11 cellular contexts compared by ENCODE assay signal in genomic region chrX:65674351-65674893, GRCh38. TPM values are rescaled to one million over a fixed set of nuclear protein-coding genes. Genes with fewer than 3 reads are reported as not detected.
DNase-seq lines count a peak whose midpoint lies in the region; ATAC-seq and TF ChIP-seq lines count a peak whose summit lies in the region.
"Had no signal": no experiment of that assay in that cellular context is flagged by ENCODE, and none has a peak within 500 bp of the region (broad histone marks: within the 10 kb centered on the region; RNA-seq: fewer than 3 reads in every experiment).

No MANE protein-coding gene starts in this region.

- H3F3A ChIP-seq in MM.1S (ENCODE audit: insufficient read depth, low read length), result peaks cover 6% of the 10 kb centered on the region

- H3K9ac ChIP-seq in MM.1S (ENCODE audit: low read length), result no peak overlapping the region

- H4K20me1 ChIP-seq in MM.1S (ENCODE audit: insufficient read depth, low read length), result peaks cover 17% of the 10 kb centered on the region; the same call in 1 of the 2 replicates

- TF ChIP-seq CTCF in CD14-positive monocyte (IDR thresholded peaks at IDR 0.05) (no peak), MM.1S (IDR thresholded peaks at IDR 0.05; ENCODE audit: low read length) (no peak)

- peaks cover 99% of the 10 kb centered on the region for H3K79me2 ChIP-seq in MM.1S (ENCODE audit: low read length)

- H3K27me3 Mint-ChIP-seq in CD14-positive monocyte (ENCODE audit: low read depth in 3 of 3), result peaks cover 0 to 34% (median under 1%) of the 10 kb centered on the region in 3 donors
- no peaks in the 10 kb centered on the region for H3K27me3 Mint-ChIP-seq in dendritic cell treated with granulocyte-macrophage colony-stimulating factor and Interleukin-4, amounts not matched to agents 40 ng/mL and 50 ng/mL, for 4 days
- H3K27me3 Mint-ChIP-seq in naive thymus-derived CD8-positive, alpha-beta T cell, result no peaks in the 10 kb centered on the region

- no peaks in the 10 kb centered on the region for H3K9me3 Mint-ChIP-seq in CD14-positive monocyte
- no peaks in the 10 kb centered on the region for H3K9me3 Mint-ChIP-seq in dendritic cell treated with granulocyte-macrophage colony-stimulating factor and Interleukin-4, amounts not matched to agents 40 ng/mL and 50 ng/mL, for 4 days
- H3K9me3 Mint-ChIP-seq in naive thymus-derived CD8-positive, alpha-beta T cell, result no peaks in the 10 kb centered on the region

- no peak overlapping the region for H2AFZ ChIP-seq in MM.1S (ENCODE audit: low read length)

- peaks cover 54% of the 10 kb centered on the region for H3K4me1 ChIP-seq in MM.1S (ENCODE audit: low read length)

- H3K4me3 ChIP-seq in MM.1S (ENCODE audit: low read length), result 0 out of 2 replicates have a peak overlapping the region, but pooled peaks have one; percentile 25

- peak overlapping the region; percentile 64 to 72 for H3K4me3 Mint-ChIP-seq in CD14-positive monocyte
- H3K4me3 Mint-ChIP-seq in dendritic cell treated with granulocyte-macrophage colony-stimulating factor and Interleukin-4, amounts not matched to agents 40 ng/mL and 50 ng/mL, for 4 days, result peak overlapping the region; percentile 67
- peak overlapping the region; percentile 75 to 97 (median 91) for H3K4me3 Mint-ChIP-seq in naive thymus-derived CD8-positive, alpha-beta T cell

- H3K9me2 ChIP-seq in MM.1S (replicated peaks; ENCODE audit: insufficient read depth, low read length), result no peaks in the 10 kb centered on the region

- H3K9me3 ChIP-seq in MM.1S (replicated peaks; ENCODE audit: insufficient read depth, low read length), result no peaks in the 10 kb centered on the region

- H3K27me3 ChIP-seq in MM.1S (replicated peaks; ENCODE audit: insufficient read depth, low read length), result no peaks in the 10 kb centered on the region

- H3K4me1 Mint-ChIP-seq in CD14-positive monocyte, result peaks cover 91% of the 10 kb centered on the region
- peaks cover 68% of the 10 kb centered on the region for H3K4me1 Mint-ChIP-seq in dendritic cell treated with granulocyte-macrophage colony-stimulating factor and Interleukin-4, amounts not matched to agents 40 ng/mL and 50 ng/mL, for 4 days (ENCODE audit: low read depth)
- peaks cover 23 to 88% (median 76%) of the 10 kb centered on the region in 4 donors for H3K4me1 Mint-ChIP-seq in naive thymus-derived CD8-positive, alpha-beta T cell

- POLR2A ChIA-PET in naive thymus-derived CD8-positive, alpha-beta T cell (lab: Charles Lee), result interaction anchor here (0.8 to 1.5 kb wide), 3 partner anchors 24 to 78 kb away, joined by 3 to 8 read pairs (median 3); no protein-coding TSS in a partner anchor

- H3K27ac Mint-ChIP-seq in CD14-positive monocyte, result peak overlapping the region; percentile 36 to 94 (median 77)
- H3K27ac Mint-ChIP-seq in dendritic cell treated with granulocyte-macrophage colony-stimulating factor and Interleukin-4, amounts not matched to agents 40 ng/mL and 50 ng/mL, for 4 days, result peak overlapping the region; percentile 80
- H3K27ac Mint-ChIP-seq in naive thymus-derived CD8-positive, alpha-beta T cell, result peak overlapping the region; percentile 85 to 95 (median 91)

- H3K36me3 Mint-ChIP-seq in CD14-positive monocyte, result peaks cover 25 to 39% of the 10 kb centered on the region in 2 donors
- peaks cover 51% of the 10 kb centered on the region for H3K36me3 Mint-ChIP-seq in dendritic cell treated with granulocyte-macrophage colony-stimulating factor and Interleukin-4, amounts not matched to agents 40 ng/mL and 50 ng/mL, for 4 days (ENCODE audit: low read depth)
- peaks cover under 1 to 56% (median 12%) of the 10 kb centered on the region in 3 donors for H3K36me3 Mint-ChIP-seq in naive thymus-derived CD8-positive, alpha-beta T cell

- no peaks in the 10 kb centered on the region; the same call in 1 of the 2 replicates for H3K36me3 ChIP-seq in MM.1S (replicated peaks; ENCODE audit: insufficient read depth, low read length)

- H3K27ac ChIP-seq in MM.1S (ENCODE audit: low read length), result peak overlapping the region; percentile 36; the same call in 1 of the 2 replicates

- DNase-seq in CD14-positive monocyte (ENCODE audit: low spot score) (no peak), MM.1S (peak; percentile 56), DMS 273 treated with DMSO at 0.1 percent for 48 hours (lab: John Stamatoyannopoulos, UW) (no peak), NCI-H1092 (lab: John Stamatoyannopoulos, UW) (no peak)
- DNase-seq in naive thymus-derived CD8-positive, alpha-beta T cell, result peak in 3 of 10 donors; percentile 16 to 51 (median 46)
- DNase-seq: activated CD4-positive, CD25-positive, alpha-beta regulatory T cell treated with anti-CD3 and anti-CD28 coated beads, Interleukin-2, amount 50 U/mL, for 72 hours; midbrain; NCI-H510A treated with DMSO at 0.1 percent for 48 hours had no signal

- H3K4me2 ChIP-seq in MM.1S (ENCODE audit: low read depth, low read length), result peak overlapping the region; percentile 43

- intact Hi-C loops in CD14-positive monocyte (cut with micrococcal nuclease), result loop anchor here (5.0 to 10.0 kb wide), 3 partner anchors 33 to 330 kb away; no protein-coding TSS in a partner anchor
- intact Hi-C loops in dendritic cell treated with granulocyte-macrophage colony-stimulating factor and Interleukin-4, amounts not matched to agents 40 ng/mL and 50 ng/mL, for 4 days (cut with micrococcal nuclease), result no loop called here

- peak; percentile 71 to 85 for ATAC-seq in naive thymus-derived CD8-positive, alpha-beta T cell
- ATAC-seq in GM19463 (IDR thresholded peaks at IDR 0.05; ENCODE audit: unreplicated experiment) (no peak), HG03045 (IDR thresholded peaks at IDR 0.05; ENCODE audit: unreplicated experiment) (no peak)

RNA-seq across cellular contexts. Expression of gene MSN, which starts 7.0 kb away (rescaled TPM):
- 100 to 1,000 TPM; 691 to 888 TPM for polyA plus RNA-seq in CD14-positive monocyte
- 100 to 1,000 TPM; 298 to 315 TPM for total RNA-seq in naive thymus-derived CD8-positive, alpha-beta T cell
- 100 to 1,000 TPM; 467 to 552 (median 518) TPM for polyA plus RNA-seq in naive thymus-derived CD8-positive, alpha-beta T cell

Comparison
In these comparisons a context has a peak if more than half of its experiments do, and no peak if none do; other contexts are left out.
1. ATAC-seq: peak in naive thymus-derived CD8-positive, alpha-beta T cell (2 of 2); none in GM19463 (single experiment) and HG03045 (single experiment).
2. Peak in every context shown above with its lines, with median percentiles within 50 percentile points of each other: H3K27ac Mint-ChIP-seq and H3K4me3 Mint-ChIP-seq.